In genomic region chr9:35864695-35865255, GRCh38 we compare ENCODE assay signal across 24 cellular contexts. TPM values are rescaled to one million over a fixed set of nuclear protein-coding genes. Genes with fewer than 3 reads are reported as not detected.
DNase-seq lines count a peak whose midpoint lies in the region; ATAC-seq and TF ChIP-seq lines count a peak whose summit lies in the region.
"Had no signal": no experiment of that assay in that cellular context is flagged by ENCODE, and none has a peak within 500 bp of the region (broad histone marks: within the 10 kb centered on the region; RNA-seq: fewer than 3 reads in every experiment).

No MANE protein-coding gene starts in this region.

- no peak overlapping the region for H3K4me3 Mint-ChIP-seq in activated CD8-positive, alpha-beta memory T cell treated with anti-CD3 and anti-CD28 coated beads, Interleukin-2, amount 10 ng/mL, durations not matched to agents 7 days and 5 days
- no peak overlapping the region for H3K4me3 Mint-ChIP-seq in endothelial cell (ENCODE audit: unreplicated experiment)
- no peak overlapping the region for H3K4me3 Mint-ChIP-seq in activated naive CD8-positive, alpha-beta T cell treated with anti-CD3 and anti-CD28 coated beads for 36 hours
- H3K4me3 Mint-ChIP-seq: CD4-positive, CD25-positive, alpha-beta regulatory T cell; HFFc6; IgD-negative memory B cell had no signal

- peak; percentile 21 for DNase-seq in activated CD8-positive, alpha-beta memory T cell treated with anti-CD3 and anti-CD28 coated beads for 24 hours
- DNase-seq in activated CD8-positive, alpha-beta memory T cell treated with anti-CD3 and anti-CD28 coated beads, Interleukin-2, amount 10 ng/mL, durations not matched to agents 7 days and 5 days, result no peak
- DNase-seq in H7 (peak; percentile 11), endothelial cell (ENCODE audit: low spot score) (no peak)
- no peak for DNase-seq in activated naive CD8-positive, alpha-beta T cell treated with anti-CD3 and anti-CD28 coated beads for 36 hours
- DNase-seq: BE2C; C1 segment of cervical spinal cord; CD4-positive, CD25-positive, alpha-beta regulatory T cell; CD8-positive, alpha-beta memory T cell; COR-L47; DMS 273 treated with DMSO at 0.1 percent for 48 hours; DMS53; DND-41; EL; GM23248; HFFc6 had no signal

- ATAC-seq in activated CD8-positive, alpha-beta memory T cell treated with anti-CD3 and anti-CD28 coated beads, Interleukin-2, amount 10 ng/mL, durations not matched to agents 7 days and 5 days, result no peak
- no peak for ATAC-seq in HG02870 (IDR thresholded peaks at IDR 0.05; ENCODE audit: unreplicated experiment)
- ATAC-seq in GM21723 (IDR thresholded peaks at IDR 0.05; ENCODE audit: unreplicated experiment), result no peak
- ATAC-seq: GM12878, HCT116, HepG2 had no signal

- H3K27me3 Mint-ChIP-seq in activated CD8-positive, alpha-beta memory T cell treated with anti-CD3 and anti-CD28 coated beads, Interleukin-2, amount 10 ng/mL, durations not matched to agents 7 days and 5 days, result peaks cover 2% of the 10 kb centered on the region
- peaks cover 13% of the 10 kb centered on the region for H3K27me3 Mint-ChIP-seq in endothelial cell (ENCODE audit: unreplicated experiment)
- peaks cover 14% of the 10 kb centered on the region for H3K27me3 Mint-ChIP-seq in activated naive CD8-positive, alpha-beta T cell treated with anti-CD3 and anti-CD28 coated beads for 36 hours

- H3K27ac Mint-ChIP-seq in activated CD8-positive, alpha-beta memory T cell treated with anti-CD3 and anti-CD28 coated beads, Interleukin-2, amount 10 ng/mL, durations not matched to agents 7 days and 5 days, result no peak overlapping the region
- H3K27ac Mint-ChIP-seq in endothelial cell (ENCODE audit: unreplicated experiment), result peak overlapping the region; percentile 52
- H3K27ac Mint-ChIP-seq in activated naive CD8-positive, alpha-beta T cell treated with anti-CD3 and anti-CD28 coated beads for 36 hours, result no peak overlapping the region
- H3K27ac Mint-ChIP-seq: CD4-positive, CD25-positive, alpha-beta regulatory T cell; HFFc6; IgD-negative memory B cell had no signal

- H3K9me3 Mint-ChIP-seq in activated CD8-positive, alpha-beta memory T cell treated with anti-CD3 and anti-CD28 coated beads, Interleukin-2, amount 10 ng/mL, durations not matched to agents 7 days and 5 days (ENCODE audit: low read depth), result no peaks in the 10 kb centered on the region
- H3K9me3 Mint-ChIP-seq in endothelial cell (ENCODE audit: unreplicated experiment), result no peaks in the 10 kb centered on the region
- H3K9me3 Mint-ChIP-seq in activated naive CD8-positive, alpha-beta T cell treated with anti-CD3 and anti-CD28 coated beads for 36 hours, result no peaks in the 10 kb centered on the region
- H3K9me3 Mint-ChIP-seq: CD4-positive, CD25-positive, alpha-beta regulatory T cell; CD8-positive, alpha-beta memory T cell; HFFc6; IgD-negative memory B cell had no signal

- no peaks in the 10 kb centered on the region for H3K36me3 Mint-ChIP-seq in activated CD8-positive, alpha-beta memory T cell treated with anti-CD3 and anti-CD28 coated beads, Interleukin-2, amount 10 ng/mL, durations not matched to agents 7 days and 5 days
- H3K36me3 Mint-ChIP-seq in endothelial cell (ENCODE audit: low read depth, unreplicated experiment), result no peaks in the 10 kb centered on the region
- no peaks in the 10 kb centered on the region for H3K36me3 Mint-ChIP-seq in activated naive CD8-positive, alpha-beta T cell treated with anti-CD3 and anti-CD28 coated beads for 36 hours
- H3K36me3 Mint-ChIP-seq: CD4-positive, CD25-positive, alpha-beta regulatory T cell; CD8-positive, alpha-beta memory T cell; IgD-negative memory B cell had no signal

- H3K36me3 ChIP-seq in H7 (replicated peaks; ENCODE audit: control insufficient read depth, insufficient read depth, low read length), result no peaks in the 10 kb centered on the region
- H3K36me3 ChIP-seq: BE2C had no signal

- no peaks in the 10 kb centered on the region for H3K4me1 Mint-ChIP-seq in activated CD8-positive, alpha-beta memory T cell treated with anti-CD3 and anti-CD28 coated beads, Interleukin-2, amount 10 ng/mL, durations not matched to agents 7 days and 5 days
- H3K4me1 Mint-ChIP-seq in endothelial cell (ENCODE audit: unreplicated experiment), result peaks cover 23% of the 10 kb centered on the region
- no peaks in the 10 kb centered on the region for H3K4me1 Mint-ChIP-seq in activated naive CD8-positive, alpha-beta T cell treated with anti-CD3 and anti-CD28 coated beads for 36 hours
- H3K4me1 Mint-ChIP-seq: CD4-positive, CD25-positive, alpha-beta regulatory T cell; CD8-positive, alpha-beta memory T cell had no signal

- CTCF ChIA-PET in activated CD8-positive, alpha-beta memory T cell treated with anti-CD3 and anti-CD28 coated beads, Interleukin-2, amount 10 ng/mL, durations not matched to agents 7 days and 5 days (lab: Charles Lee), result interaction anchor here (2.0 kb wide), 1 partner anchor 17 kb away, joined by 7 read pairs; no protein-coding TSS in a partner anchor

- TF ChIP-seq CTCF in endothelial cell (IDR thresholded peaks at IDR 0.05; ENCODE audit: unreplicated experiment), result no peak

- peaks cover 2% of the 10 kb centered on the region; the same call in 1 of the 2 replicates for H3K27me3 ChIP-seq in H7 (ENCODE audit: control insufficient read depth, insufficient read depth, low read length)
- H3K27me3 ChIP-seq: BE2C had no signal

- H3K4me3 ChIP-seq in H7 (ENCODE audit: insufficient read depth, low read depth, low read length), result no peak overlapping the region
- H3K4me3 ChIP-seq: GM12878, GM23248 had no signal

RNA-seq across cellular contexts. Expression of gene OR13J1, which starts 5.4 kb away (rescaled TPM):
- not detected for total RNA-seq in activated CD8-positive, alpha-beta memory T cell treated with anti-CD3 and anti-CD28 coated beads, Interleukin-2, amount 10 ng/mL, durations not matched to agents 7 days and 5 days
- not detected in 2 replicates for total RNA-seq in H7 (2014; rRNA removed; shearing (Covaris generic))
- total RNA-seq in endothelial cell (ENCODE audit: unreplicated experiment), result not detected
- total RNA-seq in activated naive CD8-positive, alpha-beta T cell treated with anti-CD3 and anti-CD28 coated beads for 36 hours, result not detected
- total RNA-seq: A172; CD4-positive, CD25-positive, alpha-beta regulatory T cell; CD8-positive, alpha-beta memory T cell; G401; GM12878; GM23248; HepG2; HFFc6 had no signal

RNA-seq across cellular contexts. Expression of gene TMEM8B, which starts 35.7 kb away (rescaled TPM):
- 1 to 10 TPM; 1.2 to 3.5 TPM for total RNA-seq in activated CD8-positive, alpha-beta memory T cell treated with anti-CD3 and anti-CD28 coated beads, Interleukin-2, amount 10 ng/mL, durations not matched to agents 7 days and 5 days
- total RNA-seq in H7 (2014; rRNA removed; shearing (Covaris generic)), result 2.0 and 3.1 TPM in 2 replicates
- total RNA-seq in endothelial cell (ENCODE audit: unreplicated experiment), result 9.0 TPM
- total RNA-seq in activated naive CD8-positive, alpha-beta T cell treated with anti-CD3 and anti-CD28 coated beads for 36 hours, result 1 to 10 TPM; 2.8 to 3.1 TPM

RNA-seq across cellular contexts. Expression of gene FAM221B, which starts 36.2 kb away (rescaled TPM):
- not detected for total RNA-seq in activated CD8-positive, alpha-beta memory T cell treated with anti-CD3 and anti-CD28 coated beads, Interleukin-2, amount 10 ng/mL, durations not matched to agents 7 days and 5 days
- total RNA-seq in H7 (2014; rRNA removed; shearing (Covaris generic)), result not detected in 2 replicates
- total RNA-seq in endothelial cell (ENCODE audit: unreplicated experiment), result not detected
- not detected for total RNA-seq in activated naive CD8-positive, alpha-beta T cell treated with anti-CD3 and anti-CD28 coated beads for 36 hours
- total RNA-seq: A172; CD4-positive, CD25-positive, alpha-beta regulatory T cell; CD8-positive, alpha-beta memory T cell; G401; GM12878; GM23248; HepG2; HFFc6 had no signal

RNA-seq across cellular contexts. Expression of gene HRCT1, which starts 41.2 kb away (rescaled TPM):
- not detected for total RNA-seq in activated CD8-positive, alpha-beta memory T cell treated with anti-CD3 and anti-CD28 coated beads, Interleukin-2, amount 10 ng/mL, durations not matched to agents 7 days and 5 days
- total RNA-seq in H7 (2014; rRNA removed; shearing (Covaris generic)), result 0.21 TPM in 1 of 2 replicates, not detected in the other
- total RNA-seq in endothelial cell (ENCODE audit: unreplicated experiment), result 0.87 TPM
- total RNA-seq in activated naive CD8-positive, alpha-beta T cell treated with anti-CD3 and anti-CD28 coated beads for 36 hours, result not detected
- total RNA-seq: A172; CD4-positive, CD25-positive, alpha-beta regulatory T cell; CD8-positive, alpha-beta memory T cell; G401; GM12878; HepG2 had no signal

RNA-seq across cellular contexts. Expression of gene SPAAR, which starts 44.5 kb away (rescaled TPM):
- not detected for total RNA-seq in activated CD8-positive, alpha-beta memory T cell treated with anti-CD3 and anti-CD28 coated beads, Interleukin-2, amount 10 ng/mL, durations not matched to agents 7 days and 5 days
- total RNA-seq in H7 (2014; rRNA removed; shearing (Covaris generic)), result 0.07 TPM in 1 of 2 replicates, not detected in the other
- total RNA-seq in endothelial cell (ENCODE audit: unreplicated experiment), result 32.0 TPM
- total RNA-seq in activated naive CD8-positive, alpha-beta T cell treated with anti-CD3 and anti-CD28 coated beads for 36 hours, result not detected
- total RNA-seq: CD4-positive, CD25-positive, alpha-beta regulatory T cell; CD8-positive, alpha-beta memory T cell; GM12878; GM23248 had no signal

Comparison
In these comparisons a context has a peak if more than half of its experiments do, and no peak if none do; other contexts are left out.
1. DNase-seq: peak in activated CD8-positive, alpha-beta memory T cell treated with anti-CD3 and anti-CD28 coated beads for 24 hours (single experiment) and H7 (single experiment); none in activated CD8-positive, alpha-beta memory T cell treated with anti-CD3 and anti-CD28 coated beads, Interleukin-2, amount 10 ng/mL, durations not matched to agents 7 days and 5 days (single experiment), endothelial cell (single experiment) and activated naive CD8-positive, alpha-beta T cell treated with anti-CD3 and anti-CD28 coated beads for 36 hours (single experiment).